ENCODE assay signal across 9 cellular contexts in the genomic region with DNA sequence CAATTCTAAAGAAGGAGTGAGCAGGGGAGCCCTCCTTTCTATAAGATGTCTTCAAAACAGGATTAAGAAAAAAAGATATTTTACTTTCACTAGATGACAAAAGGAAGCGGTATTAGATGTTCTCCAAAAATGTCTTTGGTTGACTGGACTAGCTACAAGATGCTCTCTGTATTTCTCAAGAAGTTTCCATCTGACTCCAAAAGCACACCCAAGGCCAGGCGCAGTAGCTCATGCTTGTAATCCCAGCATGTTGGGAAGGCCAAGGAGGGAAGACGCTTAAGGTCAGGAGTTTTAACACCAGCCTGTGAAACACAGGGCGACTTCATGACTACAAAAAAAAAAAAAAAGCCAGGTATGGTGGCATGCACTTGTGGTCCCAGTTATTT.
DNase-seq lines count a peak whose midpoint lies in the region; ATAC-seq and TF ChIP-seq lines count a peak whose summit lies in the region.
"Had no signal": no experiment of that assay in that cellular context is flagged by ENCODE, and none has a peak within 500 bp of the region (broad histone marks: within the 10 kb centered on the region; RNA-seq: fewer than 3 reads in every experiment).

No MANE protein-coding gene starts in this region.

- peaks cover 26 to 33% of the 10 kb centered on the region in 2 experiments for H3K4me1 ChIP-seq in neutrophil (ENCODE audit: control insufficient read depth in 1 of 2, insufficient read depth in 1 of 2, low read depth in 1 of 2, low read length in 1 of 2)

- peak overlapping the region; percentile 88 for H3K27ac ChIP-seq in neutrophil
- no peak overlapping the region for H3K27ac ChIP-seq in WERI-Rb-1
- H3K27ac ChIP-seq: cardiac muscle cell had no signal

- H3K4me1 Mint-ChIP-seq in activated T-helper 17 cell treated with anti-CD3 and anti-CD28 coated beads, Interleukin-2, amount 50 U/mL, for 72 hours = peaks cover 48% of the 10 kb centered on the region

- H3K36me3 ChIP-seq in neutrophil (no peaks in the 10 kb centered on the region), WERI-Rb-1 (no peaks in the 10 kb centered on the region)
- H3K36me3 ChIP-seq: cardiac muscle cell had no signal

- H3K36me3 Mint-ChIP-seq in activated T-helper 17 cell treated with anti-CD3 and anti-CD28 coated beads, Interleukin-2, amount 50 U/mL, for 72 hours (ENCODE audit: low read depth) = peaks cover 6% of the 10 kb centered on the region

- H3K9me3 Mint-ChIP-seq in activated T-helper 17 cell treated with anti-CD3 and anti-CD28 coated beads, Interleukin-2, amount 50 U/mL, for 72 hours = no peaks in the 10 kb centered on the region

- TF ChIP-seq CTCF in neutrophil (IDR thresholded peaks at IDR 0.05) = no peak
- no peak for TF ChIP-seq CTCF in WERI-Rb-1 (IDR thresholded peaks at IDR 0.05; ENCODE audit: low read depth, low read length)

- H3K4me3 ChIP-seq in neutrophil (ENCODE audit: low read depth in 1 of 2, low read length in 1 of 2) (no peak overlapping the region), WERI-Rb-1 (ENCODE audit: low read depth, low read length) (no peak overlapping the region)
- H3K4me3 ChIP-seq: cardiac muscle cell had no signal

- no peak for DNase-seq in WERI-Rb-1
- no peak for DNase-seq in HCEC 1CT
- no peak for DNase-seq in NCI-H2107 (lab: John Stamatoyannopoulos, UW)
- no peak for DNase-seq in Kasumi-1 (lab: John Stamatoyannopoulos, UW)

- H3K9me3 ChIP-seq in neutrophil = no peaks in the 10 kb centered on the region
- no peaks in the 10 kb centered on the region for H3K9me3 ChIP-seq in WERI-Rb-1 (ENCODE audit: severe bottlenecking)

- H3K27me3 Mint-ChIP-seq in activated T-helper 17 cell treated with anti-CD3 and anti-CD28 coated beads, Interleukin-2, amount 50 U/mL, for 72 hours = no peaks in the 10 kb centered on the region

- ATAC-seq in GM18868 (IDR thresholded peaks at IDR 0.05; ENCODE audit: unreplicated experiment) = peak; percentile 34
- ATAC-seq in HG02884 (IDR thresholded peaks at IDR 0.05; ENCODE audit: unreplicated experiment) = peak; percentile 37
- peak; percentile 63 for ATAC-seq in activated T-helper 17 cell treated with anti-CD3 and anti-CD28 coated beads, Interleukin-2, amount 50 U/mL, for 72 hours (replicated peaks)

- no peaks in the 10 kb centered on the region for H3K27me3 ChIP-seq in neutrophil
- H3K27me3 ChIP-seq in WERI-Rb-1 (ENCODE audit: insufficient read depth, low read depth, severe bottlenecking) = no peaks in the 10 kb centered on the region
- H3K27me3 ChIP-seq: cardiac muscle cell had no signal

- peak overlapping the region; percentile 90 for H3K27ac Mint-ChIP-seq in activated T-helper 17 cell treated with anti-CD3 and anti-CD28 coated beads, Interleukin-2, amount 50 U/mL, for 72 hours

- H3K4me3 Mint-ChIP-seq in activated T-helper 17 cell treated with anti-CD3 and anti-CD28 coated beads, Interleukin-2, amount 50 U/mL, for 72 hours = peak overlapping the region; percentile 81
